Comparison of ENCODE assay signal across 13 cellular contexts in the genomic region with DNA sequence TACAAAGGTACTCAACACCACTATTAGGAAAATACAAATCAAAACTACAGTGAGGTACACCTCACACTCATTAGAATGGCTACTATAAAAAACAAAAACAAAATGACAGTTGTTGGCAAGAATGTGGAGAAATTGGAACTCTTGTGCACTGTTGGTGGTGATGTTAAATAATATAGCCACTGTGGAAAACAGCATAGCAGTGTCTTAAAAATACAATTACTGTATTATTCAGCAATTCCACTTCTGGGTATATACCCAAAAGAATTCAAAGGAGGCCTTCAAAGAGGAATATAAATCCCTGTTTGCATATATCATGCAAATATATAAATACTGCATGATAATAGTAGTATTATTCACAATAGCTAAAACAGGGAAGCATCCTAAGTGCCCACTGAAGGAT.
DNase-seq lines count a peak whose midpoint lies in the region.
"Had no signal": no experiment of that assay in that cellular context is flagged by ENCODE, and none has a peak within 500 bp of the region (broad histone marks: within the 10 kb centered on the region; RNA-seq: fewer than 3 reads in every experiment).

No MANE protein-coding gene starts in this region.

- in situ Hi-C loops in SK-MEL-5 (cut with HindIII; ENCODE audit: low pct_unique_long_range_greater_than_20kb, low sequenced_read_pairs): no loop called here

- DNase-seq in NCI-H1048 (lab: John Stamatoyannopoulos, UW) (peak; percentile 71), SK-MEL-5 (ENCODE audit: low read depth, low spot score) (peak; percentile 54), pons (ENCODE audit: low spot score) (peak; percentile 50), KG1 (lab: John Stamatoyannopoulos, UW) (no peak), NCI-H187 treated with DMSO at 0.1 percent for 48 hours (lab: John Stamatoyannopoulos, UW) (no peak)
- DNase-seq in stimulated activated CD4-positive, alpha-beta T cell treated with anti-CD3 and anti-CD28 coated beads, Interleukin-4, amount 100 ng/mL, for 4 hours: no peak
- DNase-seq: C1 segment of cervical spinal cord; Caco-2; CD4-positive, alpha-beta memory T cell; DMS153; DND-41; GM23248; H9 had no signal

Comparison
In these comparisons a context has a peak if more than half of its experiments do, and no peak if none do; other contexts are left out.
1. DNase-seq: peak in NCI-H1048 (single experiment), SK-MEL-5 (single experiment) and pons (single experiment); none in stimulated activated CD4-positive, alpha-beta T cell treated with anti-CD3 and anti-CD28 coated beads, Interleukin-4, amount 100 ng/mL, for 4 hours (0 of 2), KG1 (single experiment) and NCI-H187 treated with DMSO at 0.1 percent for 48 hours (single experiment).